In genomic region chr13:111284579-111284978, GRCh38 we compare ENCODE assay signal across 21 cellular contexts. TPM values are rescaled to one million over a fixed set of nuclear protein-coding genes. Genes with fewer than 3 reads are reported as not detected.
"Had no signal": no experiment of that assay in that cellular context is flagged by ENCODE, and none has a peak within 500 bp of the region (broad histone marks: within the 10 kb centered on the region; RNA-seq: fewer than 3 reads in every experiment).

No MANE protein-coding gene starts in this region.

- H3K4me1 Mint-ChIP-seq: stimulated activated memory B cell treated with anti-CD40 and anti-IgM and Interleukin-4, amounts not matched to agents 10 μg/mL and 1 μg/mL and 100 μg/mL, for 72 hours had no signal

- H3K9me3 Mint-ChIP-seq: nephron progenitor cell; stimulated activated memory B cell treated with anti-CD40 and anti-IgM and Interleukin-4, amounts not matched to agents 10 μg/mL and 1 μg/mL and 100 μg/mL, for 72 hours; stimulated activated naive CD8-positive, alpha-beta T cell treated with anti-CD3 and anti-CD28 coated beads, Interleukin-15, Interleukin-2, amounts not matched to agents 100 ng/mL and 50 ng/mL, for 24 hours had no signal

- H3K27ac ChIP-seq: cardiac muscle cell, colonic mucosa, epithelial cell of prostate, gastroesophageal sphincter, neutrophil, transverse colon had no signal

- ATAC-seq: gastroesophageal sphincter; naive thymus-derived CD4-positive, alpha-beta T cell; stimulated activated memory B cell treated with anti-CD40 and anti-IgM and Interleukin-4, amounts not matched to agents 10 μg/mL and 1 μg/mL and 100 μg/mL, for 72 hours had no signal

- DNase-seq: cerebellar nuclear complex; colonic mucosa; effector memory CD4-positive, alpha-beta T cell; esophagus squamous epithelium; foreskin fibroblast; mammary epithelial cell; naive thymus-derived CD4-positive, alpha-beta T cell; nephron progenitor cell; small intestine; stimulated activated CD4-positive, alpha-beta T cell treated with anti-CD3 and anti-CD28 coated beads, Interleukin-4, amount 100 ng/mL, for 1 hour; transverse colon had no signal

- H3K9me3 ChIP-seq: colonic mucosa, esophagus squamous epithelium, gastroesophageal sphincter, neutrophil, transverse colon had no signal

- H3K27ac Mint-ChIP-seq: naive thymus-derived CD4-positive, alpha-beta T cell; stimulated activated naive CD8-positive, alpha-beta T cell treated with anti-CD3 and anti-CD28 coated beads, Interleukin-15, Interleukin-2, amounts not matched to agents 100 ng/mL and 50 ng/mL, for 24 hours had no signal

- H3K4me3 Mint-ChIP-seq: naive thymus-derived CD4-positive, alpha-beta T cell; nephron progenitor cell; stimulated activated memory B cell treated with anti-CD40 and anti-IgM and Interleukin-4, amounts not matched to agents 10 μg/mL and 1 μg/mL and 100 μg/mL, for 72 hours; stimulated activated naive CD8-positive, alpha-beta T cell treated with anti-CD3 and anti-CD28 coated beads, Interleukin-15, Interleukin-2, amounts not matched to agents 100 ng/mL and 50 ng/mL, for 24 hours had no signal

- H3K27me3 ChIP-seq: cardiac muscle cell, colonic mucosa, esophagus squamous epithelium, gastroesophageal sphincter, neutrophil, transverse colon had no signal

- H3K4me1 ChIP-seq: colonic mucosa had no signal

- H3K4me3 ChIP-seq: cardiac muscle cell, colonic mucosa, esophagus squamous epithelium, gastroesophageal sphincter, transverse colon had no signal

- H3K27me3 Mint-ChIP-seq: naive thymus-derived CD4-positive, alpha-beta T cell; stimulated activated memory B cell treated with anti-CD40 and anti-IgM and Interleukin-4, amounts not matched to agents 10 μg/mL and 1 μg/mL and 100 μg/mL, for 72 hours; stimulated activated naive CD8-positive, alpha-beta T cell treated with anti-CD3 and anti-CD28 coated beads, Interleukin-15, Interleukin-2, amounts not matched to agents 100 ng/mL and 50 ng/mL, for 24 hours had no signal

RNA-seq across cellular contexts. Expression of gene TEX29, which starts 35.9 kb away (rescaled TPM):
- total RNA-seq: cardiac muscle cell, esophagus squamous epithelium, kidney epithelial cell, lower leg skin, mammary epithelial cell, temporal lobe, transverse colon, urinary bladder had no signal
- polyA plus RNA-seq: cardiac muscle cell; mammary epithelial cell; naive thymus-derived CD4-positive, alpha-beta T cell had no signal
